In genomic region chr1:156475568-156476500, GRCh38 we compare ENCODE assay signal across 8 cellular contexts. TPM values are rescaled to one million over a fixed set of nuclear protein-coding genes. Genes with fewer than 3 reads are reported as not detected.
DNase-seq lines count a peak whose midpoint lies in the region; ATAC-seq, FAIRE-seq and TF ChIP-seq lines count a peak whose summit lies in the region.

No MANE protein-coding gene starts in this region.

- no peak overlapping the region for H3K4me3 Mint-ChIP-seq in activated CD4-positive, alpha-beta T cell treated with anti-CD3 and anti-CD28 coated beads, Interleukin-2, amount 10 ng/mL, durations not matched to agents 7 days and 5 days

- H3K9me3 Mint-ChIP-seq in activated CD4-positive, alpha-beta T cell treated with anti-CD3 and anti-CD28 coated beads, Interleukin-2, amount 10 ng/mL, durations not matched to agents 7 days and 5 days, result no peaks in the 10 kb centered on the region

- DNase-seq in AG20443 (ENCODE audit: low spot score) (peak; percentile 89), NCI-H510A treated with DMSO at 0.1 percent for 48 hours (lab: John Stamatoyannopoulos, UW) (peak; percentile 44), head of caudate nucleus (peak; percentile 65 to 93 (median 81)), pancreas (peak; percentile 73 to 93 (median 89)), GM19239 (ENCODE audit: insufficient read length, low spot score) (no peak), GM20000 (ENCODE audit: low spot score) (no peak), Kasumi-1 (lab: John Stamatoyannopoulos, UW) (no peak)
- no peak for DNase-seq in activated CD4-positive, alpha-beta T cell treated with anti-CD3 and anti-CD28 coated beads, Interleukin-2, amount 10 ng/mL, durations not matched to agents 7 days and 5 days

- no peak overlapping the region for H3K4me3 ChIP-seq in pancreas

- CTCF ChIA-PET in activated CD4-positive, alpha-beta T cell treated with anti-CD3 and anti-CD28 coated beads, Interleukin-2, amount 10 ng/mL, durations not matched to agents 7 days and 5 days (lab: Charles Lee), result interaction anchor here (1.1 to 1.4 kb wide), 2 partner anchors 9 to 12 kb away, joined by 3 to 4 read pairs; no protein-coding TSS in a partner anchor

- TF ChIP-seq CTCF in pancreas (IDR thresholded peaks at IDR 0.05), result no peak
- TF ChIP-seq CTCF in GM20000 (IDR thresholded peaks at IDR 0.05; ENCODE audit: extremely low read depth, missing control alignments), result no peak

- H3K27ac ChIP-seq in pancreas, result peak overlapping the region; percentile 32 to 76 (median 48)

- FAIRE-seq in pancreas (lab: Jason Lieb, UNC), result no peak
- FAIRE-seq in GM19239 (lab: Jason Lieb, UNC), result no peak

- peaks cover 13% of the 10 kb centered on the region for H3K4me1 Mint-ChIP-seq in activated CD4-positive, alpha-beta T cell treated with anti-CD3 and anti-CD28 coated beads, Interleukin-2, amount 10 ng/mL, durations not matched to agents 7 days and 5 days

- POLR2A ChIA-PET in activated CD4-positive, alpha-beta T cell treated with anti-CD3 and anti-CD28 coated beads, Interleukin-2, amount 10 ng/mL, durations not matched to agents 7 days and 5 days (lab: Charles Lee), result no interaction called here

- H3K27me3 ChIP-seq in pancreas, result no peaks in the 10 kb centered on the region

- H3K36me3 ChIP-seq in pancreas, result peaks cover 2 to 69% (median 35%) of the 10 kb centered on the region in 3 donors

- H3K27ac Mint-ChIP-seq in activated CD4-positive, alpha-beta T cell treated with anti-CD3 and anti-CD28 coated beads, Interleukin-2, amount 10 ng/mL, durations not matched to agents 7 days and 5 days, result no peak overlapping the region

- H3K4me1 ChIP-seq in pancreas, result peaks cover 19 to 65% (median 39%) of the 10 kb centered on the region in 3 donors

- H3K27me3 Mint-ChIP-seq in activated CD4-positive, alpha-beta T cell treated with anti-CD3 and anti-CD28 coated beads, Interleukin-2, amount 10 ng/mL, durations not matched to agents 7 days and 5 days, result no peaks in the 10 kb centered on the region

- H3K9me3 ChIP-seq in pancreas, result no peaks in the 10 kb centered on the region

- peaks cover 58% of the 10 kb centered on the region for H3K36me3 Mint-ChIP-seq in activated CD4-positive, alpha-beta T cell treated with anti-CD3 and anti-CD28 coated beads, Interleukin-2, amount 10 ng/mL, durations not matched to agents 7 days and 5 days (ENCODE audit: low read depth)

- intact Hi-C loops in head of caudate nucleus (cut with DNase I) (no loop called here), pancreas (cut with DNase I) (no loop called here)

- 46 to 50% methylated on average over 25 of the region's 25 CpGs for WGBS in pancreas, 2 donors

- peak; percentile 27 to 67 (median 56) for ATAC-seq in pancreas

RNA-seq across cellular contexts. Expression of gene MEF2D, which starts 24.7 kb away (rescaled TPM):
- 10 to 100 TPM; 19.1 to 31.8 (median 26.2) TPM for total RNA-seq in pancreas
- 10 to 100 TPM; 15.7 to 20.0 TPM for polyA plus RNA-seq in pancreas
- 10 to 100 TPM; 34.0 to 39.4 TPM for total RNA-seq in activated CD4-positive, alpha-beta T cell treated with anti-CD3 and anti-CD28 coated beads, Interleukin-2, amount 10 ng/mL, durations not matched to agents 7 days and 5 days

Comparison
In these comparisons a context has a peak if more than half of its experiments do, and no peak if none do; other contexts are left out.
1. DNase-seq: peak in AG20443 (single experiment), NCI-H510A treated with DMSO at 0.1 percent for 48 hours (single experiment), head of caudate nucleus (42 of 42) and pancreas (6 of 6); none in GM19239 (single experiment), GM20000 (single experiment), Kasumi-1 (0 of 2) and activated CD4-positive, alpha-beta T cell treated with anti-CD3 and anti-CD28 coated beads, Interleukin-2, amount 10 ng/mL, durations not matched to agents 7 days and 5 days (single experiment).